20 cellular contexts compared by ENCODE assay signal in the genomic region with DNA sequence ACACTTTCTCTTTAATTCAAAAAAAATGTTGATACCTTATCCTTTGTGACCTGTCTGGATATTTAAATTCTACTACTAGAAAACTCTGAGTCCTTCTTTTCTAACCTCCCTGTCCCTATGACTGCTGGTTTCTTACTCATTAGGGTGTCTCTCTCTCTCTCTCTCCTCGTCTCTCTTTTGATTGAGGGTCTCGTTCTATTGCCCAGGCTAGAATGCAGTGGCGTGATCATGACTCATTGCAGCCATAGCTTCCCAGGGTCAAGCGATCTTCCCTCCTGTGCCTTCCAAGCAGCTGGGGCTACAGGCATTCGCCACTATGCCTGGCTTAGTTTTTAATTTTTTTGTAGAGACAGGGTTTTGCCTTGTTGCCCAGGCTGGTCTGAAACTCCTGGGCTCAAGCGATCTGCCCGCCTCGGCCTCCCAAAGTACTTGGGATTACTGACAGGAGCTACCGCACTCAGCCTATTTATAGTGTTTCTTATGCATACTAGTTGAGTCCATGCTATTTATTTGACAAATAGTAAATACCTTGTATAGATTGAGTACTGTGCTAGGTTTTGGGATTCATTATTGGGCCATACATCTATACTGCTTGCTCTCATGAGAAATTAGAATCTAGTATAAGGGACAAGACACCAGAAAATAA.
DNase-seq lines count a peak whose midpoint lies in the region; ATAC-seq, FAIRE-seq and TF ChIP-seq lines count a peak whose summit lies in the region.
"Had no signal": no experiment of that assay in that cellular context is flagged by ENCODE, and none has a peak within 500 bp of the region (broad histone marks: within the 10 kb centered on the region; RNA-seq: fewer than 3 reads in every experiment).

No MANE protein-coding gene starts in this region.

- no peak for TF ChIP-seq POLR2A in endothelial cell of umbilical vein (IDR thresholded peaks at IDR 0.05; ENCODE audit: low read depth, low read length)

- DNase-seq in SK-N-SH (no peak), RPMI7951 (ENCODE audit: low read depth) (peak; percentile 65), endothelial cell of umbilical vein (ENCODE audit: low read depth, low spot score) (peak; percentile 68), osteocyte (ENCODE audit: extremely low spot score, unreplicated experiment) (peak; percentile 46), hypothalamus (lab: John Stamatoyannopoulos, UW) (no peak), DMS114 treated with DMSO at 0.1 percent for 48 hours (lab: John Stamatoyannopoulos, UW; ENCODE audit: unreplicated experiment) (no peak), SW480 (ENCODE audit: low spot score) (no peak)
- DNase-seq: activated CD4-positive, alpha-beta T cell treated with anti-CD3 and anti-CD28 coated beads, Interleukin-2, amount 50 U/mL, for 48 hours; cortex of kidney; DMS79 treated with DMSO at 0.1 percent for 48 hours; GOT3; NCI-H2029; NCI-H524; stimulated activated CD4-positive, alpha-beta T cell treated with anti-CD3 and anti-CD28 coated beads, Interleukin-2, amount 100 ng/mL, for 48 hours; thyroid gland had no signal

- POLR2A ChIA-PET in SK-N-SH (lab: Yijun Ruan, JAX) (no interaction called here), endothelial cell of umbilical vein (lab: Charles Lee) (no interaction called here)

- peaks cover 10% of the 10 kb centered on the region for H3F3A ChIP-seq in SK-N-SH (replicated peaks; ENCODE audit: insufficient read depth)

- H3K36me3 Mint-ChIP-seq in osteocyte (ENCODE audit: unreplicated experiment), result peaks cover 32% of the 10 kb centered on the region

- no peaks in the 10 kb centered on the region for H3K27me3 ChIP-seq in SK-N-SH (ENCODE audit: insufficient read depth)
- no peaks in the 10 kb centered on the region for H3K27me3 ChIP-seq in endothelial cell of umbilical vein (ENCODE audit: control insufficient read depth in 2 of 2, insufficient read depth in 2 of 2, low read length in 2 of 2)
- H3K27me3 ChIP-seq: esophagus muscularis mucosa, thyroid gland had no signal

- peaks cover 17% of the 10 kb centered on the region for H3K4me1 Mint-ChIP-seq in osteocyte (ENCODE audit: unreplicated experiment)

- 89% methylated on average over 9 of the region's 9 CpGs for WGBS in SK-N-SH (ENCODE audit: low lambda C conversion rate)

- H3K9me3 ChIP-seq in SK-N-SH (no peaks in the 10 kb centered on the region), endothelial cell of umbilical vein (replicated peaks; ENCODE audit: control insufficient read depth, insufficient read depth, low read length) (no peaks in the 10 kb centered on the region)
- H3K9me3 ChIP-seq: esophagus muscularis mucosa, thyroid gland had no signal

- H3K9me1 ChIP-seq in endothelial cell of umbilical vein (replicated peaks; ENCODE audit: control insufficient read depth, extremely low read depth, insufficient read depth, low read length), result no peaks in the 10 kb centered on the region

- H3K4me3 ChIP-seq in SK-N-SH (ENCODE audit: low read depth in 2 of 2, low read length in 1 of 2) (no peak overlapping the region), endothelial cell of umbilical vein (replicated peaks in 1 of 3; ENCODE audit: insufficient read depth in 1 of 3, low read depth in 1 of 3, low read length in 3 of 3) (no peak overlapping the region)
- H3K4me3 ChIP-seq: esophagus muscularis mucosa, thyroid gland had no signal

- TF ChIP-seq EP300 in SK-N-SH (IDR thresholded peaks at IDR 0.05; ENCODE audit: borderline replicate concordance in 1 of 2, low read depth in 1 of 2, low read length in 1 of 2), result no peak

- peak; percentile 72 for FAIRE-seq in endothelial cell of umbilical vein (lab: Jason Lieb, UNC)

- no peak for ATAC-seq in SK-N-SH treated with all-trans-retinoic acid at 6 μM for 48 hours

- intact Hi-C loops in endothelial cell of umbilical vein (cut with micrococcal nuclease), result loop anchor here (1.0 to 2.0 kb wide), 2 partner anchors 61 to 81 kb away; no protein-coding TSS in a partner anchor

- CTCF ChIA-PET in SK-N-SH (lab: Yijun Ruan, JAX) (no interaction called here), endothelial cell of umbilical vein (lab: Charles Lee) (interaction anchor here (0.9 to 2.7 kb wide), 5 partner anchors 14 to 82 kb away, joined by 3 to 7 read pairs (median 5); no protein-coding TSS in a partner anchor)

- H3K79me2 ChIP-seq in SK-N-SH (ENCODE audit: insufficient read depth), result peaks cover 52% of the 10 kb centered on the region
- peaks cover 14% of the 10 kb centered on the region for H3K79me2 ChIP-seq in endothelial cell of umbilical vein (ENCODE audit: control insufficient read depth, insufficient read depth, low read length)

- H4K20me1 ChIP-seq in SK-N-SH (ENCODE audit: insufficient read depth) (no peaks in the 10 kb centered on the region), endothelial cell of umbilical vein (replicated peaks; ENCODE audit: control insufficient read depth, extremely low read depth, insufficient read depth, low read length) (no peaks in the 10 kb centered on the region)

- peaks cover 8 to 48% of the 10 kb centered on the region in 2 experiments for H3K36me3 ChIP-seq in SK-N-SH (replicated peaks in 1 of 2; ENCODE audit: control insufficient read depth in 1 of 2, insufficient read depth in 2 of 2, low read length in 1 of 2)
- peaks cover 3 to 5% of the 10 kb centered on the region in 2 experiments for H3K36me3 ChIP-seq in endothelial cell of umbilical vein (ENCODE audit: control insufficient read depth in 2 of 2, extremely low read depth in 1 of 2, insufficient read depth in 2 of 2, low read length in 2 of 2)

- H3K9me3 Mint-ChIP-seq in osteocyte (ENCODE audit: unreplicated experiment), result no peaks in the 10 kb centered on the region
- H3K9me3 Mint-ChIP-seq: nephron had no signal

- TF ChIP-seq CTCF in SK-N-SH (IDR thresholded peaks at IDR 0.05), result no peak
- TF ChIP-seq CTCF in endothelial cell of umbilical vein (IDR thresholded peaks at IDR 0.05; ENCODE audit: extremely low read depth in 1 of 2, insufficient read depth in 1 of 2, low read depth in 1 of 2, low read length in 2 of 2), result no peak
- no peak for TF ChIP-seq CTCF in osteocyte (IDR thresholded peaks at IDR 0.05)

- H3K27ac Mint-ChIP-seq in osteocyte (ENCODE audit: unreplicated experiment), result peak overlapping the region; percentile 65
- H3K27ac Mint-ChIP-seq: nephron had no signal

- H3K9ac ChIP-seq in SK-N-SH (no peak overlapping the region), endothelial cell of umbilical vein (replicated peaks; ENCODE audit: extremely low read depth, insufficient read depth, low read length) (peak overlapping the region; percentile 5)

- H3K27me3 Mint-ChIP-seq in osteocyte (ENCODE audit: unreplicated experiment), result no peaks in the 10 kb centered on the region

- no peaks in the 10 kb centered on the region for H3K4me1 ChIP-seq in SK-N-SH (ENCODE audit: control insufficient read depth in 1 of 2, insufficient read depth in 2 of 2, low read depth in 1 of 2, low read length in 1 of 2)
- peaks cover 24% of the 10 kb centered on the region for H3K4me1 ChIP-seq in endothelial cell of umbilical vein (ENCODE audit: control insufficient read depth, extremely low read depth, insufficient read depth, low read length)

- H3K4me2 ChIP-seq in SK-N-SH, result 0 out of 2 replicates have a peak overlapping the region, but pooled peaks have one; percentile 1
- peak overlapping the region; percentile 4 for H3K4me2 ChIP-seq in endothelial cell of umbilical vein (ENCODE audit: insufficient read depth, low read length)

- H3K4me3 Mint-ChIP-seq in osteocyte (ENCODE audit: unreplicated experiment), result no peak overlapping the region
- H3K4me3 Mint-ChIP-seq: nephron had no signal

- dilution Hi-C loops in endothelial cell of umbilical vein (cut with MboI; ENCODE audit: extremely low pct_ligation_motif_present, low sequenced_read_pairs), result no loop called here

- TF ChIP-seq RAD21 in SK-N-SH (IDR thresholded peaks at IDR 0.05; ENCODE audit: low read length), result no peak

- H2AFZ ChIP-seq in SK-N-SH (ENCODE audit: low read depth), result no peak overlapping the region
- H2AFZ ChIP-seq in endothelial cell of umbilical vein (ENCODE audit: low read depth, low read length), result no peak overlapping the region

- H3K9me2 ChIP-seq in SK-N-SH, result no peaks in the 10 kb centered on the region

- BruUV-seq in endothelial cell of umbilical vein (replicated peaks; lab: Mats Ljungman, UMichigan), result no TSS peak

- H3K27ac ChIP-seq in SK-N-SH (ENCODE audit: low read depth in 2 of 2, low read length in 1 of 2) (peak overlapping the region in 1 of 2 experiments; percentile 79; a peak in 1 of 4 replicates), endothelial cell of umbilical vein (ENCODE audit: insufficient read depth, low read depth, low read length) (peak overlapping the region; percentile 90)
- H3K27ac ChIP-seq: 22Rv1, C4-2B, thyroid gland had no signal

TF ChIP-seq in SK-N-SH, 30 proteins besides CTCF, POLR2A, EP300 and RAD21 (continues in another document):
- TF ChIP-seq MXI1 (IDR thresholded peaks at IDR 0.05; ENCODE audit: low read depth, low read length), result no peak
- TF ChIP-seq GATA2 (CRISPR knock-in tag; IDR thresholded peaks at IDR 0.05), result no peak
- no peak for TF ChIP-seq RCOR1 (IDR thresholded peaks at IDR 0.05; ENCODE audit: low read length)
- no peak; the same call in 1 of the 2 replicates for TF ChIP-seq FOSL2 (IDR thresholded peaks at IDR 0.05; ENCODE audit: borderline replicate concordance, low read depth)
- no peak for TF ChIP-seq ELF1 (IDR thresholded peaks at IDR 0.05)
- no peak for TF ChIP-seq SIN3A (IDR thresholded peaks at IDR 0.05; ENCODE audit: borderline replicate concordance, low read depth, low read length)
- no peak for TF ChIP-seq JUND (IDR thresholded peaks at IDR 0.05)

TF ChIP-seq in SK-N-SH treated with all-trans-retinoic acid at 6 μM for 48 hours, 23 proteins besides CTCF, POLR2A, EP300 and RAD21 (continues in another document):
- TF ChIP-seq ISL1 (CRISPR knock-in tag; IDR thresholded peaks at IDR 0.05) (no peak), TOX (CRISPR knock-in tag; IDR thresholded peaks at IDR 0.05; ENCODE audit: borderline replicate concordance) (no peak)

TF ChIP-seq in endothelial cell of umbilical vein, 7 proteins besides CTCF, POLR2A, EP300 and RAD21:
- TF ChIP-seq, protein P1, sequence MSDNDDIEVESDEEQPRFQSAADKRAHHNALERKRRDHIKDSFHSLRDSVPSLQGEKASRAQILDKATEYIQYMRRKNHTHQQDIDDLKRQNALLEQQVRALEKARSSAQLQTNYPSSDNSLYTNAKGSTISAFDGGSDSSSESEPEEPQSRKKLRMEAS (IDR thresholded peaks at IDR 0.05; ENCODE audit: insufficient read depth, insufficient read length), result no peak
- no peak for TF ChIP-seq GATA2 (IDR thresholded peaks at IDR 0.05; ENCODE audit: insufficient read depth, insufficient read length, low read depth, low read length)
- TF ChIP-seq FOS (IDR thresholded peaks at IDR 0.05; ENCODE audit: borderline replicate concordance, insufficient read depth, low read length), result no peak
- no peak for TF ChIP-seq POLR2AphosphoS5 (IDR thresholded peaks at IDR 0.05; ENCODE audit: insufficient read depth, low read depth, low read length)
- TF ChIP-seq EZH2 (IDR thresholded peaks at IDR 0.05; ENCODE audit: borderline replicate concordance, low read depth, low read length, severe bottlenecking), result no peak
- peak; percentile 37 for TF ChIP-seq JUN (IDR thresholded peaks at IDR 0.05; ENCODE audit: borderline replicate concordance, insufficient read depth, insufficient read length, low read depth)
- no peak for TF ChIP-seq MYC (IDR thresholded peaks at IDR 0.05; ENCODE audit: low read depth, low read length)

Comparison
In these comparisons a context has a peak if more than half of its experiments do, and no peak if none do; other contexts are left out.
1. DNase-seq: peak in RPMI7951 (single experiment), endothelial cell of umbilical vein (single experiment) and osteocyte (single experiment); none in SK-N-SH (single experiment), hypothalamus (0 of 51), DMS114 treated with DMSO at 0.1 percent for 48 hours (single experiment) and SW480 (single experiment).